Comparison of ENCODE assay signal across 1 cellular context in the genomic region with DNA sequence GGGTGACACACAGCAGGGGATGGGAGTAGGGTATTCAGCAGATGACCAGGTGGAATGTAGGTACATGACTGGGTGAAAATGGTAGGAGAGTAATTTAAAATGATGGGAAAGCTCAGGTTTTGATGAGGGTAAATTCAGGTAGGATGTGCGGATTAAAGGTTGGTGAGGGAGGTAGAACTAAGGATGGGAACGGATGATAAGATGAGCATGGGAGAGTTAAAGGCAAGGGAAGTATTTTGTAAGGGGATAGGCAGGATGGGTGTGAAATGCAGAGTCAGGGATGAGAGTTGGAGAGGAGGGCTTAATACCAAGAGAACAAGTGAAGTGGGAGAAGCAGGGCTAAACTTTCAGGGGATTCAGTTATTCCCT.
TF ChIP-seq lines count a peak whose summit lies in the region.

No MANE protein-coding gene starts in this region.

TF ChIP-seq in H1, 55 proteins besides CTCF, POLR2A, EP300 and RAD21:
- TF ChIP-seq, protein P1, sequence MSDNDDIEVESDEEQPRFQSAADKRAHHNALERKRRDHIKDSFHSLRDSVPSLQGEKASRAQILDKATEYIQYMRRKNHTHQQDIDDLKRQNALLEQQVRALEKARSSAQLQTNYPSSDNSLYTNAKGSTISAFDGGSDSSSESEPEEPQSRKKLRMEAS (IDR thresholded peaks at IDR 0.05), result no peak
- TF ChIP-seq SIX5 (IDR thresholded peaks at IDR 0.05; ENCODE audit: low read depth, low read length), result no peak
- TF ChIP-seq JUN (IDR thresholded peaks at IDR 0.05; ENCODE audit: low read depth, low read length), result no peak
- TF ChIP-seq TAF7 (optimal IDR thresholded peaks at IDR 0.05; ENCODE audit: borderline replicate concordance, low read depth, low read length), result no peak
- TF ChIP-seq SUZ12 (IDR thresholded peaks at IDR 0.05; ENCODE audit: low read length), result no peak
- no peak for TF ChIP-seq EGR1 (IDR thresholded peaks at IDR 0.05; ENCODE audit: borderline replicate concordance, low read depth, low read length)
- TF ChIP-seq POU5F1 (IDR thresholded peaks at IDR 0.05; ENCODE audit: low read depth, low read length), result no peak
- TF ChIP-seq SIN3A (conservative IDR thresholded peaks at IDR 0.05 in 1 of 2, IDR thresholded peaks at IDR 0.05 in 1 of 2; ENCODE audit: low read depth in 1 of 2, low read length in 2 of 2), result no peak
- TF ChIP-seq JUND (IDR thresholded peaks at IDR 0.05; ENCODE audit: low read length), result no peak
- no peak for TF ChIP-seq KDM5A (IDR thresholded peaks at IDR 0.05; ENCODE audit: low read length)
- no peak for TF ChIP-seq HDAC6 (IDR thresholded peaks at IDR 0.05; ENCODE audit: low read depth, low read length)
- no peak for TF ChIP-seq RFX5 (IDR thresholded peaks at IDR 0.05; ENCODE audit: borderline replicate concordance, low read depth, low read length)
- no peak for TF ChIP-seq TBP (IDR thresholded peaks at IDR 0.05; ENCODE audit: low read depth, low read length)
- no peak for TF ChIP-seq SRF (IDR thresholded peaks at IDR 0.05; ENCODE audit: low read depth, low read length)
- TF ChIP-seq ASH2L (IDR thresholded peaks at IDR 0.05; ENCODE audit: low read length), result no peak
- TF ChIP-seq TEAD4 (IDR thresholded peaks at IDR 0.05; ENCODE audit: low read depth, low read length), result no peak
- TF ChIP-seq, protein P2, sequence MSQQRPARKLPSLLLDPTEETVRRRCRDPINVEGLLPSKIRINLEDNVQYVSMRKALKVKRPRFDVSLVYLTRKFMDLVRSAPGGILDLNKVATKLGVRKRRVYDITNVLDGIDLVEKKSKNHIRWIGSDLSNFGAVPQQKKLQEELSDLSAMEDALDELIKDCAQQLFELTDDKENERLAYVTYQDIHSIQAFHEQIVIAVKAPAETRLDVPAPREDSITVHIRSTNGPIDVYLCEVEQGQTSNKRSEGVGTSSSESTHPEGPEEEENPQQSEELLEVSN (IDR thresholded peaks at IDR 0.05), result no peak
- TF ChIP-seq BCL11A (IDR thresholded peaks at IDR 0.05; ENCODE audit: low read depth in 2 of 2, low read length in 2 of 2), result no peak
- no peak for TF ChIP-seq RBBP5 (IDR thresholded peaks at IDR 0.05; ENCODE audit: borderline replicate concordance, low read depth, low read length)
- TF ChIP-seq, protein P3, sequence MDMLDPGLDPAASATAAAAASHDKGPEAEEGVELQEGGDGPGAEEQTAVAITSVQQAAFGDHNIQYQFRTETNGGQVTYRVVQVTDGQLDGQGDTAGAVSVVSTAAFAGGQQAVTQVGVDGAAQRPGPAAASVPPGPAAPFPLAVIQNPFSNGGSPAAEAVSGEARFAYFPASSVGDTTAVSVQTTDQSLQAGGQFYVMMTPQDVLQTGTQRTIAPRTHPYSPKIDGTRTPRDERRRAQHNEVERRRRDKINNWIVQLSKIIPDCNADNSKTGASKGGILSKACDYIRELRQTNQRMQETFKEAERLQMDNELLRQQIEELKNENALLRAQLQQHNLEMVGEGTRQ (IDR thresholded peaks at IDR 0.05; ENCODE audit: low read length), result no peak
